In genomic region chr2:171297951-171298350, GRCh38 we compare ENCODE assay signal across 25 cellular contexts.
A peak's percentile ranks its signal among the peaks of the same experiment; 100 is the strongest.
DNase-seq lines count a peak whose midpoint lies in the region; ATAC-seq and TF ChIP-seq lines count a peak whose summit lies in the region.
"Had no signal": no experiment of that assay in that cellular context is flagged by ENCODE, and none has a peak within 500 bp of the region (broad histone marks: within the 10 kb centered on the region; RNA-seq: fewer than 3 reads in every experiment).

No MANE protein-coding gene starts in this region.

- no peaks in the 10 kb centered on the region for H3K27me3 Mint-ChIP-seq in HFFc6 (ENCODE audit: insufficient read depth)
- H3K27me3 Mint-ChIP-seq: activated CD4-positive, alpha-beta T cell treated with anti-CD3 and anti-CD28 coated beads, Interleukin-2, amount 10 ng/mL, durations not matched to agents 7 days and 5 days; B cell; T-helper 17 cell had no signal

- peak overlapping the region; percentile 7; the same call in 1 of the 2 replicates for H3K4me3 Mint-ChIP-seq in HFFc6
- H3K4me3 Mint-ChIP-seq: activated CD4-positive, alpha-beta T cell treated with anti-CD3 and anti-CD28 coated beads, Interleukin-2, amount 10 ng/mL, durations not matched to agents 7 days and 5 days; B cell; neural progenitor cell; T-helper 17 cell had no signal

- no peaks in the 10 kb centered on the region for H3K9me3 Mint-ChIP-seq in HFFc6
- H3K9me3 Mint-ChIP-seq: activated CD4-positive, alpha-beta T cell treated with anti-CD3 and anti-CD28 coated beads, Interleukin-2, amount 10 ng/mL, durations not matched to agents 7 days and 5 days; neural progenitor cell had no signal

- H3K9me3 ChIP-seq in WERI-Rb-1 (ENCODE audit: severe bottlenecking) (no peaks in the 10 kb centered on the region), MG63 (no peaks in the 10 kb centered on the region)
- H3K9me3 ChIP-seq: heart left ventricle, psoas muscle, transverse colon had no signal

- ATAC-seq in HG03025 (IDR thresholded peaks at IDR 0.05; ENCODE audit: low FRiP score, unreplicated experiment) = no peak
- ATAC-seq: heart left ventricle, psoas muscle, T-helper 17 cell had no signal

- H3K36me3 ChIP-seq in WERI-Rb-1 (no peaks in the 10 kb centered on the region), MG63 (no peaks in the 10 kb centered on the region)
- H3K36me3 ChIP-seq: heart left ventricle, neural progenitor cell, transverse colon had no signal

- H3K27ac Mint-ChIP-seq in HFFc6 = peak overlapping the region; percentile 5; the same call in 1 of the 2 replicates
- H3K27ac Mint-ChIP-seq: activated CD4-positive, alpha-beta T cell treated with anti-CD3 and anti-CD28 coated beads, Interleukin-2, amount 10 ng/mL, durations not matched to agents 7 days and 5 days; B cell; neural progenitor cell; T-helper 17 cell had no signal

- H3K4me1 Mint-ChIP-seq in HFFc6 (ENCODE audit: low read depth) = peaks cover 19% of the 10 kb centered on the region
- H3K4me1 Mint-ChIP-seq: activated CD4-positive, alpha-beta T cell treated with anti-CD3 and anti-CD28 coated beads, Interleukin-2, amount 10 ng/mL, durations not matched to agents 7 days and 5 days; B cell; neural progenitor cell; T-helper 17 cell had no signal

- DNase-seq in AG20443 (ENCODE audit: low spot score) = peak; percentile 76
- peak; percentile 29 for DNase-seq in HFFc6
- DNase-seq in epithelial cell of esophagus (ENCODE audit: low read depth) = peak; percentile 19
- peak; percentile 72 for DNase-seq in kidney tubule cell (ENCODE audit: low spot score)
- no peak for DNase-seq in WERI-Rb-1
- no peak for DNase-seq in MG63
- DNase-seq in HuH-7 (ENCODE audit: low spot score) = no peak
- DNase-seq: activated CD4-positive, alpha-beta T cell treated with anti-CD3 and anti-CD28 coated beads, Interleukin-2, amount 10 ng/mL, durations not matched to agents 7 days and 5 days; activated CD8-positive, alpha-beta memory T cell treated with anti-CD3 and anti-CD28 coated beads, Interleukin-2, amount 50 U/mL, for 4 hours; activated effector memory CD4-positive, alpha-beta T cell treated with Interleukin-2 at 50 U/mL for 16 hours; Calu3; caudate nucleus; dorsolateral prefrontal cortex; erythroblast; heart left ventricle; NCI-H2029 treated with DMSO at 0.1 percent for 48 hours; NCI-H446 treated with DMSO at 0.1 percent for 48 hours; psoas muscle; small intestine; stimulated activated naive CD4-positive, alpha-beta T cell treated with Interleukin-2 at 50 U/mL for 16 hours; T-helper 17 cell; transverse colon had no signal

- H3K4me3 ChIP-seq in epithelial cell of esophagus (ENCODE audit: low read length) = no peak overlapping the region
- H3K4me3 ChIP-seq in WERI-Rb-1 (ENCODE audit: low read depth, low read length) = no peak overlapping the region
- H3K4me3 ChIP-seq in MG63 = no peak overlapping the region
- H3K4me3 ChIP-seq: dorsolateral prefrontal cortex, heart left ventricle, neural progenitor cell, psoas muscle, transverse colon had no signal

- TF ChIP-seq CTCF in HFFc6 (IDR thresholded peaks at IDR 0.05) (no peak), epithelial cell of esophagus (IDR thresholded peaks at IDR 0.05; ENCODE audit: insufficient read depth, low read depth, low read length, missing control alignments) (no peak), WERI-Rb-1 (IDR thresholded peaks at IDR 0.05; ENCODE audit: low read depth, low read length) (no peak)

- no peaks in the 10 kb centered on the region for H3K36me3 Mint-ChIP-seq in HFFc6 (ENCODE audit: low read depth)
- H3K36me3 Mint-ChIP-seq: neural progenitor cell had no signal

- H3K27me3 ChIP-seq in WERI-Rb-1 (ENCODE audit: insufficient read depth, low read depth, severe bottlenecking) (no peaks in the 10 kb centered on the region), MG63 (no peaks in the 10 kb centered on the region)
- H3K27me3 ChIP-seq: dorsolateral prefrontal cortex, heart left ventricle, neural progenitor cell, transverse colon had no signal

- no peak overlapping the region for H3K27ac ChIP-seq in WERI-Rb-1
- H3K27ac ChIP-seq: dorsolateral prefrontal cortex, heart left ventricle, neural progenitor cell, psoas muscle, transverse colon had no signal

Comparison
In these comparisons a context has a peak if more than half of its experiments do, and no peak if none do; other contexts are left out.
1. DNase-seq: peak in AG20443 (single experiment), HFFc6 (single experiment), epithelial cell of esophagus (single experiment) and kidney tubule cell (single experiment); none in WERI-Rb-1 (single experiment), MG63 (single experiment) and HuH-7 (single experiment).